ENCODE assay signal across 9 cellular contexts in genomic region chr13:46896346-46897138, GRCh38. TPM values are rescaled to one million over a fixed set of nuclear protein-coding genes. Genes with fewer than 3 reads are reported as not detected.
DNase-seq lines count a peak whose midpoint lies in the region; ATAC-seq and TF ChIP-seq lines count a peak whose summit lies in the region.
"Had no signal": no experiment of that assay in that cellular context is flagged by ENCODE, and none has a peak within 500 bp of the region (broad histone marks: within the 10 kb centered on the region; RNA-seq: fewer than 3 reads in every experiment).

Gene HTR2A, minus strand, starts transcription at chr13:46897053. Its CDS starts 1,147 bp downstream, at chr13:46895906.

- no peaks in the 10 kb centered on the region for H3K9me3 Mint-ChIP-seq in CD4-positive, alpha-beta T cell
- no peaks in the 10 kb centered on the region for H3K9me3 Mint-ChIP-seq in naive thymus-derived CD4-positive, alpha-beta T cell

- peaks cover 3 to 4% of the 10 kb centered on the region in 2 donors for H3K4me1 ChIP-seq in duodenal mucosa (ENCODE audit: control insufficient read depth in 1 of 2, insufficient read depth in 2 of 2, low read length in 2 of 2)
- H3K4me1 ChIP-seq in naive thymus-derived CD4-positive, alpha-beta T cell (ENCODE audit: control insufficient read depth in 2 of 2, insufficient read depth in 2 of 2, low read length in 2 of 2), result peaks cover 0 to 4% of the 10 kb centered on the region in 2 donors

- no peak for DNase-seq in CD4-positive, alpha-beta T cell
- DNase-seq in NCI-H526 treated with DMSO at 0.1 percent for 48 hours (lab: John Stamatoyannopoulos, UW), result peak; percentile 6
- DNase-seq in naive thymus-derived CD4-positive, alpha-beta T cell, result peak in 3 of 9 donors; percentile 7 to 10 (median 8)
- DNase-seq in NCI-H1092 treated with DMSO at 0.1 percent for 48 hours (lab: John Stamatoyannopoulos, UW), result no peak
- no peak for DNase-seq in NCI-H1930 (lab: John Stamatoyannopoulos, UW)
- DNase-seq in RWPE1 (ENCODE audit: low spot score), result no peak

- POLR2A ChIA-PET in CD4-positive, alpha-beta T cell (lab: Charles Lee), result no interaction called here
- POLR2A ChIA-PET in naive thymus-derived CD4-positive, alpha-beta T cell (lab: Charles Lee), result no interaction called here
- POLR2A ChIA-PET in RWPE1 (lab: Yijun Ruan, JAX; ENCODE audit: low non-redundant PET), result no interaction called here

- ATAC-seq in CD4-positive, alpha-beta T cell (ENCODE audit: poor library complexity), result no peak
- ATAC-seq in naive thymus-derived CD4-positive, alpha-beta T cell, result peak; percentile 52
- ATAC-seq in GM18907 (IDR thresholded peaks at IDR 0.05; ENCODE audit: unreplicated experiment), result no peak

- peaks cover 30% of the 10 kb centered on the region for H3K27me3 ChIP-seq in CD4-positive, alpha-beta T cell (ENCODE audit: control insufficient read depth, insufficient read depth, low read length)
- H3K27me3 ChIP-seq in duodenal mucosa (ENCODE audit: control insufficient read depth in 1 of 2, insufficient read depth in 2 of 2, low read length in 2 of 2), result peaks cover 18% of the 10 kb centered on the region in 2 donors
- H3K27me3 ChIP-seq in naive thymus-derived CD4-positive, alpha-beta T cell (ENCODE audit: control insufficient read depth in 2 of 2, insufficient read depth in 2 of 2, low read length in 2 of 2), result no peaks in the 10 kb centered on the region

- no peaks in the 10 kb centered on the region for H3K9me3 ChIP-seq in CD4-positive, alpha-beta T cell (ENCODE audit: control insufficient read depth, low read length)
- H3K9me3 ChIP-seq in duodenal mucosa (ENCODE audit: control insufficient read depth in 1 of 2, low read length in 2 of 2), result no peaks in the 10 kb centered on the region
- H3K9me3 ChIP-seq in naive thymus-derived CD4-positive, alpha-beta T cell (ENCODE audit: control insufficient read depth in 2 of 3, low read length in 3 of 3), result no peaks in the 10 kb centered on the region

- H3K9ac ChIP-seq in duodenal mucosa (ENCODE audit: low read depth in 1 of 2, low read length in 2 of 2), result no peak within 1 kb of the TSS

- H3K27me3 Mint-ChIP-seq in CD4-positive, alpha-beta T cell, result peaks cover 65% of the 10 kb centered on the region
- peaks cover 24 to 63% (median 58%) of the 10 kb centered on the region in 5 donors for H3K27me3 Mint-ChIP-seq in naive thymus-derived CD4-positive, alpha-beta T cell

- CTCF ChIA-PET in CD4-positive, alpha-beta T cell (lab: Charles Lee), result no interaction called here
- CTCF ChIA-PET in naive thymus-derived CD4-positive, alpha-beta T cell (lab: Charles Lee), result no interaction called here
- CTCF ChIA-PET in RWPE1 (lab: Yijun Ruan, JAX), result interaction anchor here (0.8 kb wide), 1 partner anchor 21 kb away, joined by 4 read pairs; no protein-coding TSS in a partner anchor

- H3K4me3 Mint-ChIP-seq in CD4-positive, alpha-beta T cell, result peak within 1 kb of the TSS; percentile 62
- peak within 1 kb of the TSS in 9 of 10 donors; percentile 61 to 83 (median 77) for H3K4me3 Mint-ChIP-seq in naive thymus-derived CD4-positive, alpha-beta T cell

- intact Hi-C loops in CD4-positive, alpha-beta T cell (cut with DNase I, micrococcal nuclease), result loop anchor here in 1 of 2 experiments (10.0 kb wide), 1 partner anchor 1868 kb away; no protein-coding TSS in a partner anchor
- intact Hi-C loops in naive thymus-derived CD4-positive, alpha-beta T cell (cut with micrococcal nuclease), result loop anchor here in 1 of 2 donors (10.0 kb wide), 1 partner anchor 1868 kb away; no protein-coding TSS in a partner anchor

- no peak for TF ChIP-seq CTCF in CD4-positive, alpha-beta T cell (IDR thresholded peaks at IDR 0.05)
- no peak for TF ChIP-seq CTCF in RWPE1 (conservative IDR thresholded peaks at IDR 0.05; ENCODE audit: low read depth)

- H3K27ac ChIP-seq in CD4-positive, alpha-beta T cell (ENCODE audit: low read depth, low read length), result no peak within 1 kb of the TSS
- no peak within 1 kb of the TSS for H3K27ac ChIP-seq in duodenal mucosa (ENCODE audit: low read depth, low read length)
- H3K27ac ChIP-seq in naive thymus-derived CD4-positive, alpha-beta T cell (ENCODE audit: low read depth, low read length), result no peak within 1 kb of the TSS
- no peak within 1 kb of the TSS for H3K27ac ChIP-seq in RWPE1

- H3K4me3 ChIP-seq in duodenal mucosa (ENCODE audit: low read depth in 1 of 2, low read length in 2 of 2), result peak within 1 kb of the TSS; percentile 46 to 57
- H3K4me3 ChIP-seq in naive thymus-derived CD4-positive, alpha-beta T cell (ENCODE audit: low read length), result no peak within 1 kb of the TSS

- H3K27ac Mint-ChIP-seq in CD4-positive, alpha-beta T cell, result no peak within 1 kb of the TSS
- no peak within 1 kb of the TSS for H3K27ac Mint-ChIP-seq in naive thymus-derived CD4-positive, alpha-beta T cell

- H3K36me3 ChIP-seq in duodenal mucosa (ENCODE audit: control insufficient read depth in 1 of 2, insufficient read depth in 2 of 2, low read length in 2 of 2), result no peaks in the 10 kb centered on the region
- H3K36me3 ChIP-seq in naive thymus-derived CD4-positive, alpha-beta T cell (ENCODE audit: control insufficient read depth in 2 of 3, insufficient read depth in 3 of 3, low read length in 3 of 3), result no peaks in the 10 kb centered on the region

- peaks cover 38% of the 10 kb centered on the region for H3K4me1 Mint-ChIP-seq in CD4-positive, alpha-beta T cell (ENCODE audit: low read depth)
- peaks cover 0 to 38% (median 28%) of the 10 kb centered on the region in 7 donors for H3K4me1 Mint-ChIP-seq in naive thymus-derived CD4-positive, alpha-beta T cell

- H3K36me3 Mint-ChIP-seq in CD4-positive, alpha-beta T cell (ENCODE audit: low read depth), result no peaks in the 10 kb centered on the region
- H3K36me3 Mint-ChIP-seq in naive thymus-derived CD4-positive, alpha-beta T cell, result no peaks in the 10 kb centered on the region

RNA-seq across cellular contexts. Expression of gene HTR2A, which starts in this region (rescaled TPM):
- not detected for total RNA-seq in CD4-positive, alpha-beta T cell
- not detected for total RNA-seq in naive thymus-derived CD4-positive, alpha-beta T cell
- polyA plus RNA-seq in naive thymus-derived CD4-positive, alpha-beta T cell, result not detected
- total RNA-seq: endothelial cell of umbilical vein had no signal
- polyA plus RNA-seq: endothelial cell of umbilical vein had no signal

Comparison
In these comparisons a context has a peak if more than half of its experiments do, and no peak if none do; other contexts are left out.
1. Peak in ATAC-seq in naive thymus-derived CD4-positive, alpha-beta T cell; RNA of the gene not detected or under 1 TPM.